ENCODE assay signal across 1 cellular context in the genomic region with DNA sequence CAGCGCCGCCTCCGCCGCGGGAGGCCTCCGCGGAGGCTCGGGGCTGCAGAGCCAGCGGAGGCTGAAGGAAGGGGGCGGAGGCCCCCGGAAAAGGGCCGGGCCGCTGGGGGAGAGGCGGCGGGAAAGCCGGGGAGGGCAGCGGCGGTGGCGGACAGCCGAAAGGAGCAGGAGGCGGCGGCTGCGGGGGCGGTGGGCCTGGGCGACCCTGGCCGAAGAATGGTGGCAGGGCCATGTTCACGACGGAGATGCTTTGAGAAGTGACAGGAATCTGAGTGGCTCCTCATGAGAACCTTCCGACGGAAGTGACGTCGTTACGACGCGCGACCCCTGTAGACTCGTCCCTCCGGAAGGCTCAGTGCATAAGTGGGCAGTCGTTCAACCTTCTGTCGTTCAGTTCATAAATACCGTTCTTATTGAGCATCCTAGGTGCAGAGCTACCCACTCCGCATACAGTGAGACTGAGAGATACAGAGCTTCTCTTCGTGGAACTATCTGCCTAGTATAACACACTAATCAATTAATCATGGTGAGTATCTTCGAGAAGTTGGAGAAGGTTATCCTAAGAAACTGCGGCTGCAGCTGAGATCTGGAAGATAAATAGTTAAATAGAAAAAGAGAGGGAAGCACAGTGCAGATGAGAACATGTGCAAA.
TF ChIP-seq lines count a peak whose summit lies in the region.

Gene PDCD7, minus strand, starts transcription at position 259 of the 651 bp plus-strand sequence. Its CDS starts 27 bp downstream, at position 232.

TF ChIP-seq in K562, 482 proteins besides CTCF, POLR2A, EP300 and RAD21 (continued from another document and continues in another):
- TF ChIP-seq ESRRB (CRISPR knock-in tag; IDR thresholded peaks at IDR 0.05; ENCODE audit: borderline replicate concordance) (no peak), CBFA2T2 (conservative IDR thresholded peaks at IDR 0.05) (no peak), SOX6 (IDR thresholded peaks at IDR 0.05) (0 out of 2 replicates have a peak, but pooled peaks have one; percentile 40), MCM2 (IDR thresholded peaks at IDR 0.05; ENCODE audit: low read depth) (no peak), ZFX (CRISPR knock-in tag; IDR thresholded peaks at IDR 0.05) (peak; percentile 63; the same call in 1 of the 2 replicates), SREBF2 (CRISPR knock-in tag; IDR thresholded peaks at IDR 0.05) (no peak), LCOR (CRISPR knock-in tag; IDR thresholded peaks at IDR 0.05) (no peak), ZBTB49 (CRISPR knock-in tag; IDR thresholded peaks at IDR 0.05; ENCODE audit: borderline replicate concordance) (no peak), NR2C2 (CRISPR knock-in tag; IDR thresholded peaks at IDR 0.05) (peak; percentile 88), NR2C2 (tag; IDR thresholded peaks at IDR 0.05) (peak; percentile 98), LEF1 (IDR thresholded peaks at IDR 0.05) (0 out of 2 replicates have a peak, but pooled peaks have one; percentile 14), GTF2A2 (tag; IDR thresholded peaks at IDR 0.05) (no peak), GATAD2B (IDR thresholded peaks at IDR 0.05; ENCODE audit: borderline replicate concordance) (no peak), ZNF785 (CRISPR knock-in tag; IDR thresholded peaks at IDR 0.05) (no peak), ARID1B (IDR thresholded peaks at IDR 0.05) (no peak; the same call in 1 of the 2 replicates), SREBF1 (IDR thresholded peaks at IDR 0.05; ENCODE audit: borderline replicate concordance, low read depth, low read length) (no peak), NR1H2 (CRISPR knock-in tag; IDR thresholded peaks at IDR 0.05) (no peak)
- TF ChIP-seq, protein P1, sequence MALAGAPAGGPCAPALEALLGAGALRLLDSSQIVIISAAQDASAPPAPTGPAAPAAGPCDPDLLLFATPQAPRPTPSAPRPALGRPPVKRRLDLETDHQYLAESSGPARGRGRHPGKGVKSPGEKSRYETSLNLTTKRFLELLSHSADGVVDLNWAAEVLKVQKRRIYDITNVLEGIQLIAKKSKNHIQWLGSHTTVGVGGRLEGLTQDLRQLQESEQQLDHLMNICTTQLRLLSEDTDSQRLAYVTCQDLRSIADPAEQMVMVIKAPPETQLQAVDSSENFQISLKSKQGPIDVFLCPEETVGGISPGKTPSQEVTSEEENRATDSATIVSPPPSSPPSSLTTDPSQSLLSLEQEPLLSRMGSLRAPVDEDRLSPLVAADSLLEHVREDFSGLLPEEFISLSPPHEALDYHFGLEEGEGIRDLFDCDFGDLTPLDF (CRISPR knock-in tag; IDR thresholded peaks at IDR 0.05): no peak
- TF ChIP-seq, protein P2, sequence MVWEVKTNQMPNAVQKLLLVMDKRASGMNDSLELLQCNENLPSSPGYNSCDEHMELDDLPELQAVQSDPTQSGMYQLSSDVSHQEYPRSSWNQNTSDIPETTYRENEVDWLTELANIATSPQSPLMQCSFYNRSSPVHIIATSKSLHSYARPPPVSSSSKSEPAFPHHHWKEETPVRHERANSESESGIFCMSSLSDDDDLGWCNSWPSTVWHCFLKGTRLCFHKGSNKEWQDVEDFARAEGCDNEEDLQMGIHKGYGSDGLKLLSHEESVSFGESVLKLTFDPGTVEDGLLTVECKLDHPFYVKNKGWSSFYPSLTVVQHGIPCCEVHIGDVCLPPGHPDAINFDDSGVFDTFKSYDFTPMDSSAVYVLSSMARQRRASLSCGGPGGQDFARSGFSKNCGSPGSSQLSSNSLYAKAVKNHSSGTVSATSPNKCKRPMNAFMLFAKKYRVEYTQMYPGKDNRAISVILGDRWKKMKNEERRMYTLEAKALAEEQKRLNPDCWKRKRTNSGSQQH (CRISPR knock-in tag; IDR thresholded peaks at IDR 0.05): no peak
- TF ChIP-seq, protein P3, sequence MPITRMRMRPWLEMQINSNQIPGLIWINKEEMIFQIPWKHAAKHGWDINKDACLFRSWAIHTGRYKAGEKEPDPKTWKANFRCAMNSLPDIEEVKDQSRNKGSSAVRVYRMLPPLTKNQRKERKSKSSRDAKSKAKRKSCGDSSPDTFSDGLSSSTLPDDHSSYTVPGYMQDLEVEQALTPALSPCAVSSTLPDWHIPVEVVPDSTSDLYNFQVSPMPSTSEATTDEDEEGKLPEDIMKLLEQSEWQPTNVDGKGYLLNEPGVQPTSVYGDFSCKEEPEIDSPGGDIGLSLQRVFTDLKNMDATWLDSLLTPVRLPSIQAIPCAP (CRISPR knock-in tag; IDR thresholded peaks at IDR 0.05; ENCODE audit: borderline replicate concordance): no peak
- TF ChIP-seq, protein P4, sequence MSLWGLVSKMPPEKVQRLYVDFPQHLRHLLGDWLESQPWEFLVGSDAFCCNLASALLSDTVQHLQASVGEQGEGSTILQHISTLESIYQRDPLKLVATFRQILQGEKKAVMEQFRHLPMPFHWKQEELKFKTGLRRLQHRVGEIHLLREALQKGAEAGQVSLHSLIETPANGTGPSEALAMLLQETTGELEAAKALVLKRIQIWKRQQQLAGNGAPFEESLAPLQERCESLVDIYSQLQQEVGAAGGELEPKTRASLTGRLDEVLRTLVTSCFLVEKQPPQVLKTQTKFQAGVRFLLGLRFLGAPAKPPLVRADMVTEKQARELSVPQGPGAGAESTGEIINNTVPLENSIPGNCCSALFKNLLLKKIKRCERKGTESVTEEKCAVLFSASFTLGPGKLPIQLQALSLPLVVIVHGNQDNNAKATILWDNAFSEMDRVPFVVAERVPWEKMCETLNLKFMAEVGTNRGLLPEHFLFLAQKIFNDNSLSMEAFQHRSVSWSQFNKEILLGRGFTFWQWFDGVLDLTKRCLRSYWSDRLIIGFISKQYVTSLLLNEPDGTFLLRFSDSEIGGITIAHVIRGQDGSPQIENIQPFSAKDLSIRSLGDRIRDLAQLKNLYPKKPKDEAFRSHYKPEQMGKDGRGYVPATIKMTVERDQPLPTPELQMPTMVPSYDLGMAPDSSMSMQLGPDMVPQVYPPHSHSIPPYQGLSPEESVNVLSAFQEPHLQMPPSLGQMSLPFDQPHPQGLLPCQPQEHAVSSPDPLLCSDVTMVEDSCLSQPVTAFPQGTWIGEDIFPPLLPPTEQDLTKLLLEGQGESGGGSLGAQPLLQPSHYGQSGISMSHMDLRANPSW (CRISPR knock-in tag; IDR thresholded peaks at IDR 0.05): no peak
- TF ChIP-seq, protein P5, sequence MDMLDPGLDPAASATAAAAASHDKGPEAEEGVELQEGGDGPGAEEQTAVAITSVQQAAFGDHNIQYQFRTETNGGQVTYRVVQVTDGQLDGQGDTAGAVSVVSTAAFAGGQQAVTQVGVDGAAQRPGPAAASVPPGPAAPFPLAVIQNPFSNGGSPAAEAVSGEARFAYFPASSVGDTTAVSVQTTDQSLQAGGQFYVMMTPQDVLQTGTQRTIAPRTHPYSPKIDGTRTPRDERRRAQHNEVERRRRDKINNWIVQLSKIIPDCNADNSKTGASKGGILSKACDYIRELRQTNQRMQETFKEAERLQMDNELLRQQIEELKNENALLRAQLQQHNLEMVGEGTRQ (CRISPR knock-in tag; IDR thresholded peaks at IDR 0.05): no peak
- TF ChIP-seq, protein P6, sequence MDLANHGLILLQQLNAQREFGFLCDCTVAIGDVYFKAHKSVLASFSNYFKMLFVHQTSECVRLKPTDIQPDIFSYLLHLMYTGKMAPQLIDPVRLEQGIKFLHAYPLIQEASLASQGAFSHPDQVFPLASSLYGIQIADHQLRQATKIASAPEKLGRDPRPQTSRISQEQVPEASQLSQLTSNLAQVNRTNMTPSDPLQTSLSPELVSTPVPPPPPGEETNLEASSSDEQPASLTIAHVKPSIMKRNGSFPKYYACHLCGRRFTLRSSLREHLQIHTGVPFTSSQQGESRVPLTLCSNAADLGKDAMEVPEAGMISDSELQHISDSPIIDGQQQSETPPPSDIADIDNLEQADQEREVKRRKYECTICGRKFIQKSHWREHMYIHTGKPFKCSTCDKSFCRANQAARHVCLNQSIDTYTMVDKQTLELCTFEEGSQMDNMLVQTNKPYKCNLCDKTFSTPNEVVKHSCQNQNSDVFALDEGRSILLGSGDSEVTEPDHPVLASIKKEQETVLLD (IDR thresholded peaks at IDR 0.05): no peak
- TF ChIP-seq, protein P7, sequence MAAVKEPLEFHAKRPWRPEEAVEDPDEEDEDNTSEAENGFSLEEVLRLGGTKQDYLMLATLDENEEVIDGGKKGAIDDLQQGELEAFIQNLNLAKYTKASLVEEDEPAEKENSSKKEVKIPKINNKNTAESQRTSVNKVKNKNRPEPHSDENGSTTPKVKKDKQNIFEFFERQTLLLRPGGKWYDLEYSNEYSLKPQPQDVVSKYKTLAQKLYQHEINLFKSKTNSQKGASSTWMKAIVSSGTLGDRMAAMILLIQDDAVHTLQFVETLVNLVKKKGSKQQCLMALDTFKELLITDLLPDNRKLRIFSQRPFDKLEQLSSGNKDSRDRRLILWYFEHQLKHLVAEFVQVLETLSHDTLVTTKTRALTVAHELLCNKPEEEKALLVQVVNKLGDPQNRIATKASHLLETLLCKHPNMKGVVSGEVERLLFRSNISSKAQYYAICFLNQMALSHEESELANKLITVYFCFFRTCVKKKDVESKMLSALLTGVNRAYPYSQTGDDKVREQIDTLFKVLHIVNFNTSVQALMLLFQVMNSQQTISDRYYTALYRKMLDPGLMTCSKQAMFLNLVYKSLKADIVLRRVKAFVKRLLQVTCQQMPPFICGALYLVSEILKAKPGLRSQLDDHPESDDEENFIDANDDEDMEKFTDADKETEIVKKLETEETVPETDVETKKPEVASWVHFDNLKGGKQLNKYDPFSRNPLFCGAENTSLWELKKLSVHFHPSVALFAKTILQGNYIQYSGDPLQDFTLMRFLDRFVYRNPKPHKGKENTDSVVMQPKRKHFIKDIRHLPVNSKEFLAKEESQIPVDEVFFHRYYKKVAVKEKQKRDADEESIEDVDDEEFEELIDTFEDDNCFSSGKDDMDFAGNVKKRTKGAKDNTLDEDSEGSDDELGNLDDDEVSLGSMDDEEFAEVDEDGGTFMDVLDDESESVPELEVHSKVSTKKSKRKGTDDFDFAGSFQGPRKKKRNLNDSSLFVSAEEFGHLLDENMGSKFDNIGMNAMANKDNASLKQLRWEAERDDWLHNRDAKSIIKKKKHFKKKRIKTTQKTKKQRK (IDR thresholded peaks at IDR 0.05; ENCODE audit: borderline replicate concordance, low read depth, low read length): no peak
- TF ChIP-seq, protein P8, sequence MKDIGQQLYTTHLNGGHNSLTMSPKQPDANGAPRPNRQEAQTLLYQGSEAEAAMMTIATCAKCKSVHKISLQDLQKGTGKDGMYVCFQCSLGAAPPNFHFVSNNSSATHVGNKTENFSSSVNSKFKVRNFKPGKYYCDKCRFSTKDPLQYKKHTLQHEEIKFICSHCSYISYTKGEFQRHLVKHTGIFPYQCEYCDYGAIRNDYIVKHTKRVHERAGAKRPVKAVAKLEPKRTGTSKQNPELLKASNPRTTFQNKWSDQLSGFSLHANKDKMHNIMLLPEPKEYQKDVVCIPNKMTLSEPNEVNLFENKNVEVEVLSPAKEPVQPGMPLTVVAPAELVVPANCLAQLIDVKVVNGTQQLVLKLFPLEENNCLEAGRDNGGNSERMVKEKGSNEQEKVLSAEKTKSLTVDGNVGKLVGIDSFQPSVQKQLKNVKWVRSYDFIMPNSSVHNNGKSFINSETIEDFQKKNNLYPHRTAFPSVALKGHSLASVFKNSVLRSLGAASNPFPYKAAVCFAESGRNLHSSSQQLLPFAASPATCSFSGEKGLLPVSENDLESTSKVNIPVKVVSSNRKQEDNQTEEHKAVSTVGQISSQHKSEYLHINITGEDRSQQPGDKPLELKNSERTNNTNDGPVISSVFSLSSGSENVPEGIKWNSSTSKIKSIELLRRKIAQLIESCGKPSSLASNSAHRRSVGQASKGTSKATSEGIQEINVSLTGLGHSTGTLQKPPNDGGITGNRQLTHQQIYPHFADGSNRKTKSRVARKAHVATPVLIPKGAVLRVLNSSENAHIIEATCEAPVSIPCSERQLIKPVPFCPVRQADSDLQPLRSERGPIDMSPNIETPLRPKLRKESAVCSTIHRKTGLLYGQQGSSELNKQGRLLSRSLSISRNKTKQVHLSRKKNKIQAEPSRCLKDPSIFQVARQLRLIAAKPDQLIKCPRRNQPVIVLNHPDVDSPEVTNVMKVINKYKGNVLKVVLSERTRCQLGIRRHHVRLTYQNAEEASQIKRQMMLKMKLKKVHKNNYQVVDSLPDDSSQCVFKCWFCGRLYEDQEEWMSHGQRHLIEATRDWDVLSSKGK (CRISPR knock-in tag; IDR thresholded peaks at IDR 0.05): no peak
- TF ChIP-seq, protein P9, sequence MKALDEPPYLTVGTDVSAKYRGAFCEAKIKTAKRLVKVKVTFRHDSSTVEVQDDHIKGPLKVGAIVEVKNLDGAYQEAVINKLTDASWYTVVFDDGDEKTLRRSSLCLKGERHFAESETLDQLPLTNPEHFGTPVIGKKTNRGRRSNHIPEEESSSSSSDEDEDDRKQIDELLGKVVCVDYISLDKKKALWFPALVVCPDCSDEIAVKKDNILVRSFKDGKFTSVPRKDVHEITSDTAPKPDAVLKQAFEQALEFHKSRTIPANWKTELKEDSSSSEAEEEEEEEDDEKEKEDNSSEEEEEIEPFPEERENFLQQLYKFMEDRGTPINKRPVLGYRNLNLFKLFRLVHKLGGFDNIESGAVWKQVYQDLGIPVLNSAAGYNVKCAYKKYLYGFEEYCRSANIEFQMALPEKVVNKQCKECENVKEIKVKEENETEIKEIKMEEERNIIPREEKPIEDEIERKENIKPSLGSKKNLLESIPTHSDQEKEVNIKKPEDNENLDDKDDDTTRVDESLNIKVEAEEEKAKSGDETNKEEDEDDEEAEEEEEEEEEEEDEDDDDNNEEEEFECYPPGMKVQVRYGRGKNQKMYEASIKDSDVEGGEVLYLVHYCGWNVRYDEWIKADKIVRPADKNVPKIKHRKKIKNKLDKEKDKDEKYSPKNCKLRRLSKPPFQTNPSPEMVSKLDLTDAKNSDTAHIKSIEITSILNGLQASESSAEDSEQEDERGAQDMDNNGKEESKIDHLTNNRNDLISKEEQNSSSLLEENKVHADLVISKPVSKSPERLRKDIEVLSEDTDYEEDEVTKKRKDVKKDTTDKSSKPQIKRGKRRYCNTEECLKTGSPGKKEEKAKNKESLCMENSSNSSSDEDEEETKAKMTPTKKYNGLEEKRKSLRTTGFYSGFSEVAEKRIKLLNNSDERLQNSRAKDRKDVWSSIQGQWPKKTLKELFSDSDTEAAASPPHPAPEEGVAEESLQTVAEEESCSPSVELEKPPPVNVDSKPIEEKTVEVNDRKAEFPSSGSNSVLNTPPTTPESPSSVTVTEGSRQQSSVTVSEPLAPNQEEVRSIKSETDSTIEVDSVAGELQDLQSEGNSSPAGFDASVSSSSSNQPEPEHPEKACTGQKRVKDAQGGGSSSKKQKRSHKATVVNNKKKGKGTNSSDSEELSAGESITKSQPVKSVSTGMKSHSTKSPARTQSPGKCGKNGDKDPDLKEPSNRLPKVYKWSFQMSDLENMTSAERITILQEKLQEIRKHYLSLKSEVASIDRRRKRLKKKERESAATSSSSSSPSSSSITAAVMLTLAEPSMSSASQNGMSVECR (CRISPR knock-in tag; IDR thresholded peaks at IDR 0.05): no peak
